In genomic region chr18:41576643-41577042, GRCh38 we compare ENCODE assay signal across 20 cellular contexts.
"Had no signal": no experiment of that assay in that cellular context is flagged by ENCODE, and none has a peak within 500 bp of the region (broad histone marks: within the 10 kb centered on the region; RNA-seq: fewer than 3 reads in every experiment).

No MANE protein-coding gene starts in this region.

- DNase-seq: activated CD4-positive, alpha-beta memory T cell treated with anti-CD3 and anti-CD28 coated beads, Interleukin-2, amount 10 ng/mL, durations not matched to agents 7 days and 5 days; activated CD4-positive, alpha-beta T cell treated with anti-CD3 and anti-CD28 coated beads for 48 hours; activated CD4-positive, CD25-positive, alpha-beta regulatory T cell; activated naive CD4-positive, alpha-beta T cell; activated naive CD8-positive, alpha-beta T cell treated with anti-CD3 and anti-CD28 coated beads, Interleukin-2, amount 10 ng/mL, durations not matched to agents 7 days and 5 days; activated T-cell treated with anti-CD3 and anti-CD28 coated beads, Interleukin-2, amount 50 U/mL, for 1 hour; body of pancreas; foreskin fibroblast; islet precursor cell; mucosa of descending colon; naive B cell; right lobe of liver; small intestine; stimulated activated CD4-positive, alpha-beta T cell treated with anti-CD3 and anti-CD28 coated beads, Interleukin-15, amount 100 ng/mL, for 24 hours; stimulated activated CD4-positive, alpha-beta T cell treated with anti-CD3 and anti-CD28 coated beads, Interleukin-2, amount 100 ng/mL, for 48 hours; stimulated activated naive CD8-positive, alpha-beta T cell treated with anti-CD3 and anti-CD28 coated beads, Interleukin-15, amount 100 ng/mL, for 72 hours; transverse colon; uterus had no signal

- ATAC-seq: activated T-helper 17 cell treated with anti-CD3 and anti-CD28 coated beads, Interleukin-2, amount 50 U/mL, for 72 hours; body of pancreas; left lobe of liver; mucosa of descending colon; right lobe of liver; stimulated activated naive CD8-positive, alpha-beta T cell treated with anti-CD3 and anti-CD28 coated beads, Interleukin-15, amount 100 ng/mL, for 72 hours had no signal
